11 cellular contexts compared by ENCODE assay signal in the genomic region with DNA sequence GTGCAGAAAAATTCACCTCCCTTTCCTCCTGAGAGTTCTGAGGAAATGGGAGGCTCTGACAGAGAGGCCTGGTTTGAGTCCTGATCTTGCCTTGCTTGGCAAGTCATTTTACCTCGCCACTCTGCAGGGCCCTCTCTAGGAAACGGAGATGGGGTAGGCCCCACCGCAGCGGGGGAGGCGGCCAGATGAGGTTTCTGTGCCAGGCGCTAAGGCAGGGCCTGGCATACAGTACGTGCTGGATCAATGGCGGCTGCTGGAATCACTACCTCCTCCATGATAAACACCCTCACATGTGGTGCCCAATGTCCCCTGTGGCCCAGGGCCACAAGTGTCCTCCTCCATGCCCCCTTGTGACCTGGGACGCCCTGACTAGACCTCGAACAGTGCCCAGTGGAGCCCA. TPM values are rescaled to one million over a fixed set of nuclear protein-coding genes. Genes with fewer than 3 reads are reported as not detected.
DNase-seq lines count a peak whose midpoint lies in the region; TF ChIP-seq lines count a peak whose summit lies in the region.
"Had no signal": no experiment of that assay in that cellular context is flagged by ENCODE, and none has a peak within 500 bp of the region (broad histone marks: within the 10 kb centered on the region; RNA-seq: fewer than 3 reads in every experiment).

No MANE protein-coding gene starts in this region.

- DNase-seq in DMS 273 (lab: John Stamatoyannopoulos, UW; ENCODE audit: unreplicated experiment) = peak; percentile 46
- DNase-seq in DMS 273 treated with DMSO at 0.1 percent for 48 hours (lab: John Stamatoyannopoulos, UW) = no peak
- peak; percentile 35 for DNase-seq in KBM-7
- no peak for DNase-seq in HCEC 1CT
- DNase-seq in NCI-H2029 treated with DMSO at 0.1 percent for 48 hours (lab: John Stamatoyannopoulos, UW) = no peak
- no peak for DNase-seq in putamen (ENCODE audit: low spot score)
- DNase-seq: amygdala, midbrain, tibial artery had no signal

- in situ Hi-C loops in KBM-7 (cut with MboI; ENCODE audit: low pct_unique_long_range_greater_than_20kb, low sequenced_read_pairs) = no loop called here

- peak overlapping the region; percentile 81 to 89 (median 83) for H3K4me3 Mint-ChIP-seq in brain
- peak overlapping the region; percentile 80 to 83 (median 82) for H3K4me3 Mint-ChIP-seq in nephron

- H3K36me3 Mint-ChIP-seq in brain = peaks cover 5% of the 10 kb centered on the region
- no peaks in the 10 kb centered on the region for H3K36me3 Mint-ChIP-seq in nephron (ENCODE audit: low read depth)

- H3K4me1 Mint-ChIP-seq in brain (peaks cover 59% of the 10 kb centered on the region), nephron (peaks cover 16% of the 10 kb centered on the region)

- TF ChIP-seq CTCF in brain (conservative IDR thresholded peaks at IDR 0.05) (no peak), nephron (IDR thresholded peaks at IDR 0.05; ENCODE audit: unreplicated experiment in 3 of 3) (no peak)

- H3K27me3 Mint-ChIP-seq in brain = peaks cover 4% of the 10 kb centered on the region
- peaks cover 12% of the 10 kb centered on the region for H3K27me3 Mint-ChIP-seq in nephron (ENCODE audit: low read depth)

- H3K27ac Mint-ChIP-seq in brain (peak overlapping the region; percentile 67 to 92 (median 86)), nephron (peak overlapping the region in 2 of 3 experiments; percentile 49 to 57)

- peaks cover 0 to 3% (median 0%) of the 10 kb centered on the region in 5 experiments for H3K9me3 Mint-ChIP-seq in brain
- H3K9me3 Mint-ChIP-seq in nephron = no peaks in the 10 kb centered on the region

RNA-seq across cellular contexts. Expression of gene PLEKHG5, which starts 0.5 kb away (rescaled TPM):
- 28.0 TPM for polyA plus RNA-seq in brain (ENCODE audit: insufficient read depth, low read depth, low replicate concordance)

RNA-seq across cellular contexts. Expression of gene TNFRSF25, which starts 26.0 kb away (rescaled TPM):
- 6.4 TPM for polyA plus RNA-seq in brain (ENCODE audit: insufficient read depth, low read depth, low replicate concordance)

Comparison
In these comparisons a context has a peak if more than half of its experiments do, and no peak if none do; other contexts are left out.
1. DNase-seq: peak in DMS 273 (single experiment) and KBM-7 (single experiment); none in DMS 273 treated with DMSO at 0.1 percent for 48 hours (single experiment), HCEC 1CT (single experiment), NCI-H2029 treated with DMSO at 0.1 percent for 48 hours (single experiment) and putamen (single experiment).